Comparison of ENCODE assay signal across 1 cellular context in genomic region chr4:168651864-168652263, GRCh38.
TF ChIP-seq lines count a peak whose summit lies in the region.

No MANE protein-coding gene starts in this region.

TF ChIP-seq in A549, 52 proteins besides CTCF, POLR2A, EP300 and RAD21 (continued from another document):
- TF ChIP-seq BHLHE40 (IDR thresholded peaks at IDR 0.05; ENCODE audit: low read depth, low read length) (no peak), BCL3 (IDR thresholded peaks at IDR 0.05) (no peak), CEBPB (IDR thresholded peaks at IDR 0.05) (no peak), MAFK (IDR thresholded peaks at IDR 0.05; ENCODE audit: partially characterized antibody) (no peak)
